1 cellular context compared by ENCODE assay signal in the genomic region with DNA sequence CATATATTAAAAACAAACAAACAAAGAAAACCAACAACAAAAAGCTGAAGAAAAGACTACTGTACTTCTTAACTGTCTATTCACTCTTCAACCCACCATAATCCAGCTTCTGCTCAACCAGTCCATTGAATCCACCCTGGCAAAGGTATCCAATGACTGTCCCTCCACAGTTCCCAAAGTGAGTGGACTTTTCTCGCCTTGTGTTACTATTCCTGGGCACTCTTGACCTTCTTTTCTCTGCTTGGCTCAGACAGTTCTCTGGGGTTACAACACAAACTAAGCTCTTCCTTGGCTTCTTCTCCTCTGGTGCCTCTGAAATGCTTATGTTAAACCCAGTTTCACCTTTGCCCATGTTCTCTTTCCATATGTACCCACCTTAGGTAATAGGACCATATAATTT.
TF ChIP-seq lines count a peak whose summit lies in the region.

No MANE protein-coding gene starts in this region.

TF ChIP-seq in K562, 482 proteins besides CTCF, POLR2A, EP300 and RAD21 (continued from another document):
- TF ChIP-seq, protein P1, sequence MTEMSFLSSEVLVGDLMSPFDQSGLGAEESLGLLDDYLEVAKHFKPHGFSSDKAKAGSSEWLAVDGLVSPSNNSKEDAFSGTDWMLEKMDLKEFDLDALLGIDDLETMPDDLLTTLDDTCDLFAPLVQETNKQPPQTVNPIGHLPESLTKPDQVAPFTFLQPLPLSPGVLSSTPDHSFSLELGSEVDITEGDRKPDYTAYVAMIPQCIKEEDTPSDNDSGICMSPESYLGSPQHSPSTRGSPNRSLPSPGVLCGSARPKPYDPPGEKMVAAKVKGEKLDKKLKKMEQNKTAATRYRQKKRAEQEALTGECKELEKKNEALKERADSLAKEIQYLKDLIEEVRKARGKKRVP (CRISPR knock-in tag; IDR thresholded peaks at IDR 0.05): no peak
- TF ChIP-seq, protein P2, sequence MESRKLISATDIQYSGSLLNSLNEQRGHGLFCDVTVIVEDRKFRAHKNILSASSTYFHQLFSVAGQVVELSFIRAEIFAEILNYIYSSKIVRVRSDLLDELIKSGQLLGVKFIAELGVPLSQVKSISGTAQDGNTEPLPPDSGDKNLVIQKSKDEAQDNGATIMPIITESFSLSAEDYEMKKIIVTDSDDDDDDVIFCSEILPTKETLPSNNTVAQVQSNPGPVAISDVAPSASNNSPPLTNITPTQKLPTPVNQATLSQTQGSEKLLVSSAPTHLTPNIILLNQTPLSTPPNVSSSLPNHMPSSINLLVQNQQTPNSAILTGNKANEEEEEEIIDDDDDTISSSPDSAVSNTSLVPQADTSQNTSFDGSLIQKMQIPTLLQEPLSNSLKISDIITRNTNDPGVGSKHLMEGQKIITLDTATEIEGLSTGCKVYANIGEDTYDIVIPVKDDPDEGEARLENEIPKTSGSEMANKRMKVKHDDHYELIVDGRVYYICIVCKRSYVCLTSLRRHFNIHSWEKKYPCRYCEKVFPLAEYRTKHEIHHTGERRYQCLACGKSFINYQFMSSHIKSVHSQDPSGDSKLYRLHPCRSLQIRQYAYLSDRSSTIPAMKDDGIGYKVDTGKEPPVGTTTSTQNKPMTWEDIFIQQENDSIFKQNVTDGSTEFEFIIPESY (CRISPR knock-in tag; IDR thresholded peaks at IDR 0.05): no peak
- TF ChIP-seq ELF1 (tag; IDR thresholded peaks at IDR 0.05) (no peak), C11orf30 (IDR thresholded peaks at IDR 0.05; ENCODE audit: low read depth) (no peak), EHMT2 (IDR thresholded peaks at IDR 0.05) (no peak), RBM14 (IDR thresholded peaks at IDR 0.05; ENCODE audit: borderline replicate concordance, insufficient read depth, low read depth, low read length) (no peak), SMAD1 (IDR thresholded peaks at IDR 0.05; ENCODE audit: low read depth, low read length, partially characterized antibody) (no peak)
